In the genomic region with DNA sequence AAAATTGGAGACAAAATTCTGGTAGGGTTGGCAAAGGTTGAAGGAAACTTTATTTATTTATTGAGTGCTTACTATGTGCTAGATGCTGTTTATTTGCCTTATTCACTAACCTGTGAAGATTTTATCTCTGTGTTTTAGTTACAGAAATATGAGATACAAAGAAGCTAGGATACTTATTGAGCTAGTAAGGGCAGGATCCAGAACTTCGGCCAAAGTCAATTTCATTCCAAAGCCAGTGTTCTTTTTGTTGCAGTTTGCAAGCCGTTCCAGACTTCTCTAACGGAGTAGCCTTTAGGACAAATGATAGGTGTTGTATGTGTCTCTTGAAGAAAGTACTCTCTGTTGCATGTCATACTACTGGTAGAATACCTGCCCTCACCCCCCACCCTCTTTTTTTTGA, we compare ENCODE assay signal across 12 cellular contexts.
DNase-seq lines count a peak whose midpoint lies in the region; ATAC-seq and TF ChIP-seq lines count a peak whose summit lies in the region.
"Had no signal": no experiment of that assay in that cellular context is flagged by ENCODE, and none has a peak within 500 bp of the region (broad histone marks: within the 10 kb centered on the region; RNA-seq: fewer than 3 reads in every experiment).

No MANE protein-coding gene starts in this region.

- peaks cover 7% of the 10 kb centered on the region for H3K36me3 Mint-ChIP-seq in central memory CD8-positive, alpha-beta T cell (ENCODE audit: insufficient read depth)
- H3K36me3 Mint-ChIP-seq in nephron (ENCODE audit: low read depth) = peaks cover 22% of the 10 kb centered on the region

- POLR2A ChIA-PET in HEK293 (lab: Yijun Ruan, JAX) = interaction anchor here (3.5 kb wide), 1 partner anchor 25 kb away, joined by 21 read pairs; the partner anchor contains the start of gene AKAP13

- no peaks in the 10 kb centered on the region for H3K27me3 Mint-ChIP-seq in central memory CD8-positive, alpha-beta T cell
- H3K27me3 Mint-ChIP-seq in nephron (ENCODE audit: low read depth) = no peaks in the 10 kb centered on the region

- H3K9me3 ChIP-seq in HEK293 (ENCODE audit: control insufficient read depth, insufficient read depth, low read depth, low read length) = no peaks in the 10 kb centered on the region
- H3K9me3 ChIP-seq: neutrophil had no signal

- no peak for DNase-seq in central memory CD8-positive, alpha-beta T cell (ENCODE audit: low spot score in 2 of 2)
- no peak for DNase-seq in hippocampal formation (lab: John Stamatoyannopoulos, UW)
- DNase-seq in NCI-H2227 treated with DMSO at 0.1 percent for 48 hours (lab: John Stamatoyannopoulos, UW) = no peak
- DNase-seq in NCI-H1105 (lab: John Stamatoyannopoulos, UW) = no peak
- DNase-seq: central memory CD4-positive, alpha-beta T cell; NCI-H446; stimulated activated CD4-positive, alpha-beta T cell treated with anti-CD3 and anti-CD28 coated beads, Interleukin-15, amount 100 ng/mL, for 24 hours had no signal

- no peak overlapping the region for H3K4me3 ChIP-seq in HEK293 (ENCODE audit: low read depth, low read length)

- CTCF ChIA-PET in HEK293 (lab: Yijun Ruan, JAX) = interaction anchor here (0.7 to 2.3 kb wide), 10 partner anchors 8 to 397 kb away, joined by 3 to 10 read pairs (median 5); no protein-coding TSS in a partner anchor

- no peaks in the 10 kb centered on the region; a peak in 1 of 3 replicates for H3K36me3 ChIP-seq in HEK293 (ENCODE audit: control insufficient read depth in 2 of 2, insufficient read depth in 1 of 2, low read length in 2 of 2)
- H3K36me3 ChIP-seq: neutrophil had no signal

- H3K27ac Mint-ChIP-seq in central memory CD8-positive, alpha-beta T cell (ENCODE audit: low read depth) = peak overlapping the region; percentile 7
- peak overlapping the region in 2 of 3 experiments; percentile 15 to 32 for H3K27ac Mint-ChIP-seq in nephron

- TF ChIP-seq CTCF in C4-2B (conservative IDR thresholded peaks at IDR 0.05) (no peak), HEK293 (tag by site-specific recombination; IDR thresholded peaks at IDR 0.05) (no peak), nephron (IDR thresholded peaks at IDR 0.05; ENCODE audit: unreplicated experiment in 3 of 3) (no peak)

- ATAC-seq in central memory CD8-positive, alpha-beta T cell (replicated peaks; ENCODE audit: extremely low read depth, poor library complexity, severe bottlenecking) = no peak
- ATAC-seq in GM21576 (IDR thresholded peaks at IDR 0.05; ENCODE audit: unreplicated experiment) = no peak

- H3K9me3 Mint-ChIP-seq in central memory CD8-positive, alpha-beta T cell = no peaks in the 10 kb centered on the region
- peaks cover 4% of the 10 kb centered on the region for H3K9me3 Mint-ChIP-seq in nephron

- peak overlapping the region; percentile 52 for H3K27ac ChIP-seq in C4-2B
- H3K27ac ChIP-seq in HEK293 (ENCODE audit: extremely low read depth, low read depth, low read length) = 0 out of 2 replicates have a peak overlapping the region, but pooled peaks have one; percentile 3
- H3K27ac ChIP-seq: neutrophil had no signal

- H3K4me1 ChIP-seq in HEK293 (ENCODE audit: control insufficient read depth, insufficient read depth, low read length) = peaks cover 58% of the 10 kb centered on the region

- H3K4me1 Mint-ChIP-seq in central memory CD8-positive, alpha-beta T cell = peaks cover 72% of the 10 kb centered on the region
- H3K4me1 Mint-ChIP-seq in nephron = peaks cover 47% of the 10 kb centered on the region

- no peak overlapping the region for H3K4me3 Mint-ChIP-seq in central memory CD8-positive, alpha-beta T cell
- H3K4me3 Mint-ChIP-seq in nephron = no peak overlapping the region

TF ChIP-seq in HEK293, 187 proteins besides CTCF, POLR2A, EP300 and RAD21:
- no peak for TF ChIP-seq ZNF623 (tag by site-specific recombination; IDR thresholded peaks at IDR 0.05)
- TF ChIP-seq, protein P1, sequence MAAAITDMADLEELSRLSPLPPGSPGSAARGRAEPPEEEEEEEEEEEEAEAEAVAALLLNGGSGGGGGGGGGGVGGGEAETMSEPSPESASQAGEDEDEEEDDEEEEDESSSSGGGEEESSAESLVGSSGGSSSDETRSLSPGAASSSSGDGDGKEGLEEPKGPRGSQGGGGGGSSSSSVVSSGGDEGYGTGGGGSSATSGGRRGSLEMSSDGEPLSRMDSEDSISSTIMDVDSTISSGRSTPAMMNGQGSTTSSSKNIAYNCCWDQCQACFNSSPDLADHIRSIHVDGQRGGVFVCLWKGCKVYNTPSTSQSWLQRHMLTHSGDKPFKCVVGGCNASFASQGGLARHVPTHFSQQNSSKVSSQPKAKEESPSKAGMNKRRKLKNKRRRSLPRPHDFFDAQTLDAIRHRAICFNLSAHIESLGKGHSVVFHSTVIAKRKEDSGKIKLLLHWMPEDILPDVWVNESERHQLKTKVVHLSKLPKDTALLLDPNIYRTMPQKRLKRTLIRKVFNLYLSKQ (tag by site-specific recombination; IDR thresholded peaks at IDR 0.05; ENCODE audit: borderline replicate concordance) = no peak
- no peak for TF ChIP-seq ZNF211 (tag by site-specific recombination; IDR thresholded peaks at IDR 0.05; ENCODE audit: low read depth)
- TF ChIP-seq ZEB2 (tag by site-specific recombination; IDR thresholded peaks at IDR 0.05) = no peak
- TF ChIP-seq ZNF169 (tag by site-specific recombination; IDR thresholded peaks at IDR 0.05) = no peak
- no peak for TF ChIP-seq ZFP3 (tag by site-specific recombination; IDR thresholded peaks at IDR 0.05; ENCODE audit: low read depth)
- TF ChIP-seq INSM2 (tag by site-specific recombination; IDR thresholded peaks at IDR 0.05) = no peak
